In the genomic region with DNA sequence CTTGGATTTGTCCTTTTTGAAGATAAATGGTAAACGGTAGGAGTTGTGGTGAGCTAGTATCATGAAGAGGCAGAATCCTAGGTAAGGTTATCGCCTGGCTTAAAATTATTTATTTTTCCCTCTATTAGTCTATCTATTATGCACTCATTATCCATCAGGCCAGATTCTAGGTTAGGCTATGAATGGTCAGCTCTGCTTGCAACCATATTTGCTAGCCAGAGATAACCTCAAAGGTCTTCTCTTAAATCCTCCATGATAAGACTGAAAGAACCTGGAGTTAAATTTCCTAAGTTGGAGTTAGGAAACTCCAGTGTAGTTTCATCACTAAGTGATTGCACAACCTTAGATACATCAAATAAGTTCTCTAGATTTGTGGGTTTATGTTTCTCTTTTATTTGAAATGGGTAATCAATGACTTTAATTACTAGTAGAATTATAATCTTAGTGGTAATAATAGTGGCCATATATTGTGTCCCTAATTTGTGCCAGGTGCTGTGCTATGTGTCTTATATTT, we compare ENCODE assay signal across 31 cellular contexts.
A peak's percentile ranks its signal among the peaks of the same experiment; 100 is the strongest.
DNase-seq lines count a peak whose midpoint lies in the region; ATAC-seq and TF ChIP-seq lines count a peak whose summit lies in the region.
"Had no signal": no experiment of that assay in that cellular context is flagged by ENCODE, and none has a peak within 500 bp of the region (broad histone marks: within the 10 kb centered on the region; RNA-seq: fewer than 3 reads in every experiment).

No MANE protein-coding gene starts in this region.

- H3K4me1 ChIP-seq in IMR-90 (ENCODE audit: control insufficient read depth, insufficient read depth, low read length) (no peaks in the 10 kb centered on the region), adipocyte (ENCODE audit: control insufficient read depth, insufficient read depth, low read length) (peaks cover 3% of the 10 kb centered on the region), osteoblast (ENCODE audit: insufficient read depth, low read length) (no peaks in the 10 kb centered on the region), SJCRH30 (no peaks in the 10 kb centered on the region)
- H3K4me1 ChIP-seq: ascending aorta, left ventricle myocardium inferior, parathyroid adenoma, right atrium auricular region, uterus had no signal

- H4K91ac ChIP-seq in IMR-90 (ENCODE audit: insufficient read depth, low read depth, low read length) = no peak overlapping the region

- no peak overlapping the region for H2AFZ ChIP-seq in IMR-90 (replicated peaks; ENCODE audit: low read length, poor library complexity)
- H2AFZ ChIP-seq in osteoblast (ENCODE audit: low read length) = no peak overlapping the region
- H2AFZ ChIP-seq: parathyroid adenoma had no signal

- H3K9me3 ChIP-seq in IMR-90 (ENCODE audit: control insufficient read depth, insufficient read depth, low read length) (peaks cover 3% of the 10 kb centered on the region), adipocyte (ENCODE audit: control insufficient read depth, low read length) (peaks cover 6% of the 10 kb centered on the region), osteoblast (ENCODE audit: low read depth, low read length) (peaks cover 1% of the 10 kb centered on the region), SJCRH30 (replicated peaks) (no peaks in the 10 kb centered on the region; the same call in 1 of the 2 replicates)
- H3K9me3 ChIP-seq: uterus had no signal

- no peak overlapping the region for H3K56ac ChIP-seq in IMR-90 (ENCODE audit: extremely low read depth, insufficient read depth, low read length)

- ATAC-seq in IMR-90 (ENCODE audit: low read depth) (no peak), GM18498 (IDR thresholded peaks at IDR 0.05; ENCODE audit: unreplicated experiment) (no peak)
- ATAC-seq: GM12878; stimulated activated naive CD8-positive, alpha-beta T cell treated with anti-CD3 and anti-CD28 coated beads, Interleukin-15, amount 100 ng/mL, for 72 hours had no signal

- H2AK9ac ChIP-seq in IMR-90 (replicated peaks; ENCODE audit: low read depth, low read length, poor library complexity) = no peak overlapping the region

- H3K4ac ChIP-seq in IMR-90 (ENCODE audit: low read depth, low read length) = no peak overlapping the region

- H3K27ac ChIP-seq in IMR-90 (ENCODE audit: insufficient read depth, low read length) (no peak overlapping the region), osteoblast (ENCODE audit: low read depth, low read length) (no peak overlapping the region), SJCRH30 (no peak overlapping the region)
- H3K27ac ChIP-seq: ascending aorta, HL-60, left ventricle myocardium inferior, parathyroid adenoma, right atrium auricular region, SK-N-MC, uterus had no signal

- H3K4me2 ChIP-seq in IMR-90 (ENCODE audit: low read depth, low read length) (no peak overlapping the region), osteoblast (ENCODE audit: insufficient read depth, low read length) (no peak overlapping the region)

- H2BK15ac ChIP-seq in IMR-90 (ENCODE audit: low read depth, low read length) = no peak overlapping the region

- H3K4me3 ChIP-seq in IMR-90 (ENCODE audit: insufficient read depth, low read depth, low read length) (no peak overlapping the region), adipocyte (ENCODE audit: low read length) (no peak overlapping the region), fibroblast of pulmonary artery (replicated peaks; ENCODE audit: low read depth, low read length) (no peak overlapping the region), skeletal muscle cell (ENCODE audit: low read depth, low read length) (no peak overlapping the region), osteoblast (ENCODE audit: insufficient read depth, low read length) (no peak overlapping the region), SJCRH30 (no peak overlapping the region)
- H3K4me3 ChIP-seq: ascending aorta, GM12878, left ventricle myocardium inferior, right atrium auricular region, SK-N-MC, spleen, uterus had no signal

- no peak overlapping the region for H2AK5ac ChIP-seq in IMR-90 (ENCODE audit: low read depth, low read length)

- TF ChIP-seq RAD21 in IMR-90 (IDR thresholded peaks at IDR 0.05; ENCODE audit: low read length) = no peak

- H2BK5ac ChIP-seq in IMR-90 (ENCODE audit: low read depth, low read length, poor library complexity, severe bottlenecking) = no peak overlapping the region

- no peak overlapping the region for H4K5ac ChIP-seq in IMR-90 (ENCODE audit: low read depth, low read length)

- DNase-seq in IMR-90 (peak; percentile 53), adipocyte (ENCODE audit: low read depth) (peak; percentile 66), fibroblast of pulmonary artery (ENCODE audit: low read depth) (peak; percentile 64), skeletal muscle cell (ENCODE audit: low read depth) (peak; percentile 3), osteoblast (ENCODE audit: insufficient read length, low spot score, missing footprints) (no peak), SJCRH30 (no peak)
- DNase-seq: ACHN; activated gamma-delta T cell; activated naive CD8-positive, alpha-beta T cell treated with anti-CD3 and anti-CD28 coated beads for 36 hours; activated T-cell treated with anti-CD3 and anti-CD28 coated beads, Interleukin-2, amount 50 U/mL, for 24 hours; CD8-positive, alpha-beta memory T cell; central memory CD4-positive, alpha-beta T cell; H7; head of caudate nucleus; islet precursor cell; Karpas-422; left ventricle myocardium inferior; NCI-H1092; NCI-H1694 treated with DMSO at 0.1 percent for 48 hours; NCI-H510A; spleen; stimulated activated CD8-positive, alpha-beta memory T cell treated with anti-CD3 and anti-CD28 coated beads, Interleukin-4, amount 100 ng/mL, for 48 hours; stimulated activated naive CD8-positive, alpha-beta T cell treated with anti-CD3 and anti-CD28 coated beads, Interleukin-15, amount 100 ng/mL, for 72 hours; uterus had no signal

- H3K9me1 ChIP-seq in IMR-90 (ENCODE audit: insufficient read depth, low read length) = no peaks in the 10 kb centered on the region

- H4K20me1 ChIP-seq in IMR-90 (ENCODE audit: insufficient read depth, low read length) (no peaks in the 10 kb centered on the region), osteoblast (ENCODE audit: insufficient read depth, low read length) (no peaks in the 10 kb centered on the region)

- H2BK20ac ChIP-seq in IMR-90 (ENCODE audit: low read depth, low read length) = no peak overlapping the region

- no peak for TF ChIP-seq POLR2A in IMR-90 (IDR thresholded peaks at IDR 0.05; ENCODE audit: low read depth, low read length)

- POLR2A ChIA-PET in IMR-90 (lab: Charles Lee; ENCODE audit: unreplicated experiment) = no interaction called here

- TF ChIP-seq CTCF in IMR-90 (conservative IDR thresholded peaks at IDR 0.05; ENCODE audit: low read depth, low read length) (no peak), fibroblast of pulmonary artery (IDR thresholded peaks at IDR 0.05; ENCODE audit: low read length, missing control alignments) (no peak), osteoblast (IDR thresholded peaks at IDR 0.05; ENCODE audit: extremely low read depth, low read depth, low read length) (no peak)

- H3K36me3 ChIP-seq in IMR-90 (ENCODE audit: control insufficient read depth, insufficient read depth, low read length) (no peaks in the 10 kb centered on the region), adipocyte (ENCODE audit: control insufficient read depth, insufficient read depth, low read length, severe bottlenecking) (no peaks in the 10 kb centered on the region), osteoblast (ENCODE audit: insufficient read depth, low read length) (no peaks in the 10 kb centered on the region), SJCRH30 (no peaks in the 10 kb centered on the region; the same call in 1 of the 2 replicates)
- H3K36me3 ChIP-seq: ascending aorta, left ventricle myocardium inferior, right atrium auricular region, spleen, uterus had no signal

- WGBS in IMR-90 (ENCODE audit: extremely low coverage in 2 of 2, insufficient read length in 1 of 2), 2 experiments = no CpG with 5 or more reads among the region's 2 CpGs

- H3K79me1 ChIP-seq in IMR-90 (ENCODE audit: low read depth in 1 of 2, low read length in 2 of 2) = no peaks in the 10 kb centered on the region

- intact Hi-C loops in IMR-90 (cut with micrococcal nuclease) = no loop called here

- in situ Hi-C loops in IMR-90 (cut with MboI; ENCODE audit: low sequenced_read_pairs) = no loop called here

- no TSS peak for BruUV-seq in IMR-90 (replicated peaks; lab: Mats Ljungman, UMichigan)

- H3K9ac ChIP-seq in IMR-90 (ENCODE audit: low read depth, low read length) = no peak overlapping the region
- H3K9ac ChIP-seq in adipocyte (ENCODE audit: low read length) = no peak overlapping the region
- H3K9ac ChIP-seq: parathyroid adenoma had no signal

- dilution Hi-C loops in IMR-90 (cut with HindIII; ENCODE audit: low sequenced_read_pairs, unreplicated experiment) = no loop called here

- no peaks in the 10 kb centered on the region for H3K79me2 ChIP-seq in osteoblast (ENCODE audit: insufficient read depth, low read length)
- H3K79me2 ChIP-seq: parathyroid adenoma had no signal

- H3K27me3 ChIP-seq in IMR-90 (ENCODE audit: control insufficient read depth, insufficient read depth, low read length) = no peaks in the 10 kb centered on the region
- no peaks in the 10 kb centered on the region for H3K27me3 ChIP-seq in adipocyte (replicated peaks; ENCODE audit: control insufficient read depth, insufficient read depth, low read length)
- no peaks in the 10 kb centered on the region for H3K27me3 ChIP-seq in osteoblast (ENCODE audit: insufficient read depth, low read length)
- H3K27me3 ChIP-seq in SJCRH30 = no peaks in the 10 kb centered on the region
- H3K27me3 ChIP-seq: ascending aorta, right atrium auricular region, spleen, uterus had no signal

- no peak overlapping the region for H4K8ac ChIP-seq in IMR-90 (ENCODE audit: low read depth in 2 of 2, low read length in 2 of 2)

- no peak overlapping the region for H3K23ac ChIP-seq in IMR-90 (ENCODE audit: low read depth, low read length)

- H3K18ac ChIP-seq in IMR-90 (ENCODE audit: low read depth, low read length) = no peak overlapping the region

- H3K14ac ChIP-seq in IMR-90 (replicated peaks; ENCODE audit: low read depth, low read length) = no peak overlapping the region

- CTCF ChIA-PET in IMR-90 (lab: Yijun Ruan, JAX) = no interaction called here

- H2BK120ac ChIP-seq in IMR-90 (ENCODE audit: low read depth, low read length) = no peak overlapping the region

TF ChIP-seq in IMR-90, 13 proteins besides CTCF, POLR2A, EP300 and RAD21:
- TF ChIP-seq BHLHE40 (IDR thresholded peaks at IDR 0.05; ENCODE audit: low read depth, low read length) = no peak
- peak; percentile 89 for TF ChIP-seq CEBPB (IDR thresholded peaks at IDR 0.05; ENCODE audit: low read depth, low read length)

Comparison
In these comparisons a context has a peak if more than half of its experiments do, and no peak if none do; other contexts are left out.
1. DNase-seq: peak in IMR-90 (single experiment), adipocyte (single experiment), fibroblast of pulmonary artery (single experiment) and skeletal muscle cell (single experiment); none in osteoblast (single experiment) and SJCRH30 (0 of 2).